In the genomic region with DNA sequence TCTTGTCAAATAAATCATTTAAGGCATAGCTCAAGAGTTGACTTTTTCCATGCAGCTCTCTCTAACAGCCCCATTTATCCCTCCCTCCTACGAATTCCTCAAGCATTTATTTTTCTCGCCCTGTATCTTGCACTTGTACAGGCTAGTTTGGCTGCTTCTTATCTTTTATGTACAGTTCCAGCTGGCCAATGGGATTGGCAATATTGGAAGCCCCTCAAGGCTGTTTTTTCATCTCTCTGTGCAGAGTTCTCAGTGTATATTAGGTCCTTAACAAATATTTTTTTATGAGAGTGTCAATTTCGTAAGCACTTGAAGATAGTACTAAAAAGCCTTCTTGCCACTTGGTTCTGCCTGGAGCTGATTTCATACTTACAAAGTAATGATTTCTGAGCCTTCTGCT, we compare ENCODE assay signal across 31 cellular contexts.
"Had no signal": no experiment of that assay in that cellular context is flagged by ENCODE, and none has a peak within 500 bp of the region (broad histone marks: within the 10 kb centered on the region; RNA-seq: fewer than 3 reads in every experiment).

No MANE protein-coding gene starts in this region.

- ATAC-seq: esophagus mucosa; left colon; left ventricle myocardium superior; natural killer cell; sciatic nerve; stimulated activated naive CD8-positive, alpha-beta T cell treated with anti-CD3 and anti-CD28 coated beads, Interleukin-15, amount 100 ng/mL, for 72 hours had no signal

- DNase-seq: effector CD8-positive, alpha-beta T cell; endodermal cell; foreskin melanocyte; hypothalamus; immature natural killer cell; islet precursor cell; kidney glomerular epithelial cell; left colon; left ventricle myocardium superior; lower lobe of right lung; natural killer cell; stimulated activated CD4-positive, alpha-beta T cell treated with anti-CD3 and anti-CD28 coated beads, Interleukin-12 subunit alpha, Interleukin-12 subunit beta, amount 100 ng/mL, for 4 hours; stimulated activated CD4-positive, alpha-beta T cell treated with anti-CD3 and anti-CD28 coated beads, Interleukin-1b, Interleukin-23, amount 100 ng/mL, for 48 hours; stimulated activated CD4-positive, alpha-beta T cell treated with anti-CD3 and anti-CD28 coated beads, Interleukin-4, amount 100 ng/mL, for 1 hour; stimulated activated CD8-positive, alpha-beta memory T cell treated with anti-CD3 and anti-CD28 coated beads, Interleukin-4, amount 100 ng/mL, for 48 hours; stimulated activated naive CD4-positive, alpha-beta T cell; stimulated activated naive CD8-positive, alpha-beta T cell treated with anti-CD3 and anti-CD28 coated beads, Interleukin-15, amount 100 ng/mL, for 72 hours; thyroid gland; trophoblast cell had no signal

- H3K27ac ChIP-seq: epithelial cell of prostate, lower lobe of right lung, neutrophil, parathyroid adenoma, right atrium auricular region, suprapubic skin, thyroid gland, vagina had no signal

- H3K27me3 ChIP-seq: neutrophil, right atrium auricular region, suprapubic skin, thyroid gland, vagina had no signal

- H3K27ac Mint-ChIP-seq: dendritic cell treated with granulocyte-macrophage colony-stimulating factor and Interleukin-4, amounts not matched to agents 40 ng/mL and 50 ng/mL, for 4 days; endodermal cell; immature natural killer cell; natural killer cell; progenitor cell of endocrine pancreas; stimulated activated naive CD8-positive, alpha-beta T cell treated with anti-CD3 and anti-CD28 coated beads, Interleukin-15, amount 100 ng/mL, for 72 hours had no signal

- H3K4me2 ChIP-seq: smooth muscle cell had no signal

- H3K27me3 Mint-ChIP-seq: dendritic cell treated with granulocyte-macrophage colony-stimulating factor and Interleukin-4, amounts not matched to agents 40 ng/mL and 50 ng/mL, for 4 days; progenitor cell of endocrine pancreas; stimulated activated naive CD8-positive, alpha-beta T cell treated with anti-CD3 and anti-CD28 coated beads, Interleukin-15, amount 100 ng/mL, for 72 hours had no signal

- H3K4me3 Mint-ChIP-seq: dendritic cell treated with granulocyte-macrophage colony-stimulating factor and Interleukin-4, amounts not matched to agents 40 ng/mL and 50 ng/mL, for 4 days; endodermal cell; immature natural killer cell; natural killer cell; neural crest cell; stimulated activated naive CD8-positive, alpha-beta T cell treated with anti-CD3 and anti-CD28 coated beads, Interleukin-15, amount 100 ng/mL, for 72 hours had no signal

- H3K36me3 Mint-ChIP-seq: immature natural killer cell, natural killer cell had no signal

- H3K9me3 Mint-ChIP-seq: dendritic cell treated with granulocyte-macrophage colony-stimulating factor and Interleukin-4, amounts not matched to agents 40 ng/mL and 50 ng/mL, for 4 days; neural crest cell; stimulated activated naive CD8-positive, alpha-beta T cell treated with anti-CD3 and anti-CD28 coated beads, Interleukin-15, amount 100 ng/mL, for 72 hours had no signal

- H3K79me2 ChIP-seq: parathyroid adenoma had no signal

- H2AFZ ChIP-seq: parathyroid adenoma had no signal

- H3K4me3 ChIP-seq: lower lobe of right lung, right atrium auricular region, smooth muscle cell, suprapubic skin, thyroid gland, vagina had no signal

- H3K4me1 ChIP-seq: lower lobe of right lung, parathyroid adenoma, right atrium auricular region, suprapubic skin, thyroid gland, vagina had no signal

- H3K9me3 ChIP-seq: lower lobe of right lung, neutrophil, right atrium auricular region, suprapubic skin, thyroid gland, vagina had no signal

- H3K36me3 ChIP-seq: lower lobe of right lung, neutrophil, right atrium auricular region, suprapubic skin, thyroid gland, vagina had no signal

- H3K4me1 Mint-ChIP-seq: immature natural killer cell; natural killer cell; stimulated activated naive CD8-positive, alpha-beta T cell treated with anti-CD3 and anti-CD28 coated beads, Interleukin-15, amount 100 ng/mL, for 72 hours had no signal
